ENCODE assay signal across 8 cellular contexts in the genomic region with DNA sequence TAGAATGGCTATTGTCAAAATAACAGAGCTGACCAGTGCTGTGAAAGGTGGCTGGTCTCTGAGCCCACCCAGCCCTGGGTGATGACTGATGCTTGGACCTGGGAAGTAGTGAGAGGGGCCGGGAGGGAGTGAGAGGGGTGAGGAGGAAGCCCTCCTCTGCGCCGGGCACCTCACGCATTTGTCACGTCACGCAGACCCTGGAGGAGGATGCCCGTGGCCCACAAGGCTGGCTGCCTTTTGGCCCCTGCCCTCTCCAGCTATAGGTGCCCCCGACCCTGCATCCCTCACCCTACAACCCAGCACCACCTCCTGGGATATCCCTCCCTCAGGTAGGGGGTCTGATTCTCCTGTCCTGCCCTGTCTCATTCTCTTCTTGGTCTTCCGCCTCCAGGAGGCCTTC.
"Had no signal": no experiment of that assay in that cellular context is flagged by ENCODE, and none has a peak within 500 bp of the region (broad histone marks: within the 10 kb centered on the region; RNA-seq: fewer than 3 reads in every experiment).

No MANE protein-coding gene starts in this region.

- H3K9ac ChIP-seq: GM23248 had no signal

- H3K27ac ChIP-seq: GM23248, HL-60 had no signal

- DNase-seq: GM23248, GOT3, H7, HFFc6, IMR-90 had no signal

- H2AFZ ChIP-seq: GM23248 had no signal

- H3K4me3 Mint-ChIP-seq: HFFc6 had no signal

- H3K36me3 ChIP-seq: HAP-1 had no signal

- H3K4me3 ChIP-seq: GM23248, HAP-1 had no signal

- H3K4me1 ChIP-seq: HAP-1 had no signal

- H3K9me3 Mint-ChIP-seq: HFFc6 had no signal

- H3K9me3 ChIP-seq: HAP-1 had no signal

- ATAC-seq: HCT116 had no signal

- H3K27ac Mint-ChIP-seq: HFFc6 had no signal
